In genomic region chr2:170873035-170873692, GRCh38 we compare ENCODE assay signal across 8 cellular contexts. TPM values are rescaled to one million over a fixed set of nuclear protein-coding genes. Genes with fewer than 3 reads are reported as not detected.
DNase-seq lines count a peak whose midpoint lies in the region; ATAC-seq and TF ChIP-seq lines count a peak whose summit lies in the region.

No MANE protein-coding gene starts in this region.

- H4K20me1 ChIP-seq in SU-DHL-6 (ENCODE audit: low read depth, low read length), result no peaks in the 10 kb centered on the region

- H2AFZ ChIP-seq in SU-DHL-6 (ENCODE audit: low read depth, low read length, severe bottlenecking), result peak overlapping the region; percentile 77

- no peaks in the 10 kb centered on the region for H3K79me2 ChIP-seq in SU-DHL-6 (ENCODE audit: insufficient read depth, low read length)

- intact Hi-C loops in left ventricle myocardium inferior (cut with micrococcal nuclease), result no loop called here
- intact Hi-C loops in aorta (cut with DNase I), result loop anchor here in 1 of 2 donors (2.0 to 5.0 kb wide), 3 partner anchors 50 to 551 kb away; no protein-coding TSS in a partner anchor

- WGBS in aorta, 2 donors, result 19 to 24% methylated on average over 13 of the region's 13 CpGs

- TF ChIP-seq CTCF in SU-DHL-6 (IDR thresholded peaks at IDR 0.05; ENCODE audit: insufficient read depth, low read length, poor library complexity, severe bottlenecking), result peak; percentile 94
- peak; percentile 91 for TF ChIP-seq CTCF in left ventricle myocardium inferior (IDR thresholded peaks at IDR 0.05; ENCODE audit: borderline replicate concordance)

- H3K9ac ChIP-seq in SU-DHL-6 (ENCODE audit: low read length), result peak overlapping the region; percentile 3; the same call in 1 of the 2 replicates
- H3K9ac ChIP-seq in adipocyte (ENCODE audit: low read length), result no peak overlapping the region

- ATAC-seq in aorta (ENCODE audit: low FRiP score), result peak; percentile 86

- DNase-seq in GM03348 (ENCODE audit: low spot score), result peak; percentile 89
- peak; percentile 87 for DNase-seq in H7
- DNase-seq in MG63, result peak; percentile 68
- peak; percentile 85 for DNase-seq in adipocyte (ENCODE audit: low read depth)
- DNase-seq in left ventricle myocardium inferior, result peak; percentile 56
- peak; percentile 51 for DNase-seq in putamen (ENCODE audit: low spot score)
- peak; percentile 76 to 89 for DNase-seq in aorta

- no peaks in the 10 kb centered on the region for H3K4me1 ChIP-seq in adipocyte (ENCODE audit: control insufficient read depth, insufficient read depth, low read length)
- H3K4me1 ChIP-seq in left ventricle myocardium inferior, result peaks cover 9% of the 10 kb centered on the region
- no peaks in the 10 kb centered on the region for H3K4me1 ChIP-seq in aorta (ENCODE audit: control insufficient read depth in 1 of 2, insufficient read depth in 2 of 2, low read length in 2 of 2)

- no peaks in the 10 kb centered on the region for H3K9me2 ChIP-seq in SU-DHL-6 (replicated peaks; ENCODE audit: insufficient read depth, low read length)

- H3K4me2 ChIP-seq in SU-DHL-6 (ENCODE audit: low read depth, low read length, poor library complexity, severe bottlenecking), result peak overlapping the region; percentile 26

- H3K4me3 ChIP-seq in H7 (ENCODE audit: insufficient read depth, low read depth, low read length) (no peak overlapping the region), MG63 (peak overlapping the region; percentile 17), SU-DHL-6 (ENCODE audit: insufficient read depth, low read length, poor library complexity, severe bottlenecking) (no peak overlapping the region), adipocyte (ENCODE audit: low read length) (peak overlapping the region; percentile 70), left ventricle myocardium inferior (peak overlapping the region; percentile 45), aorta (ENCODE audit: low read length in 2 of 2) (no peak overlapping the region)

- H3K27ac ChIP-seq in SU-DHL-6 (ENCODE audit: low read depth, low read length) (no peak overlapping the region), left ventricle myocardium inferior (replicated peaks) (no peak overlapping the region), aorta (ENCODE audit: low read depth in 1 of 2, low read length in 2 of 2) (no peak overlapping the region)

- H3K36me3 ChIP-seq in H7 (replicated peaks; ENCODE audit: control insufficient read depth, insufficient read depth, low read length) (no peaks in the 10 kb centered on the region), MG63 (no peaks in the 10 kb centered on the region), SU-DHL-6 (ENCODE audit: low read length) (no peaks in the 10 kb centered on the region), adipocyte (ENCODE audit: control insufficient read depth, insufficient read depth, low read length, severe bottlenecking) (no peaks in the 10 kb centered on the region), left ventricle myocardium inferior (no peaks in the 10 kb centered on the region), aorta (ENCODE audit: control insufficient read depth in 1 of 2, insufficient read depth in 2 of 2, low read length in 1 of 2) (no peaks in the 10 kb centered on the region)

- H3K27me3 ChIP-seq in H7 (ENCODE audit: control insufficient read depth, insufficient read depth, low read length) (no peaks in the 10 kb centered on the region), MG63 (no peaks in the 10 kb centered on the region), SU-DHL-6 (ENCODE audit: low read length) (no peaks in the 10 kb centered on the region), adipocyte (replicated peaks; ENCODE audit: control insufficient read depth, insufficient read depth, low read length) (no peaks in the 10 kb centered on the region), left ventricle myocardium inferior (ENCODE audit: low read depth) (no peaks in the 10 kb centered on the region), aorta (ENCODE audit: control insufficient read depth in 1 of 2, insufficient read depth in 2 of 2, low read length in 1 of 2) (no peaks in the 10 kb centered on the region)

- no peaks in the 10 kb centered on the region for H3F3A ChIP-seq in SU-DHL-6 (ENCODE audit: insufficient read depth)

- H3K9me3 ChIP-seq in MG63 (no peaks in the 10 kb centered on the region), SU-DHL-6 (ENCODE audit: insufficient read depth, low read length) (no peaks in the 10 kb centered on the region), adipocyte (ENCODE audit: control insufficient read depth, low read length) (no peaks in the 10 kb centered on the region), left ventricle myocardium inferior (replicated peaks) (no peaks in the 10 kb centered on the region), aorta (ENCODE audit: control insufficient read depth, low read length) (no peaks in the 10 kb centered on the region)

RNA-seq across cellular contexts. Expression of gene GORASP2, which starts 55.9 kb away (rescaled TPM):
- total RNA-seq in H7 (2014; rRNA removed; shearing (Covaris generic)), result 49.1 and 65.3 TPM in 2 replicates
- 51.6 and 113 TPM in 2 replicates for total RNA-seq in MG63 (2014; rRNA removed; shearing (Covaris generic); ENCODE audit: low replicate concordance)
- total RNA-seq in left ventricle myocardium inferior (61.5 TPM), aorta (10 to 100 TPM; 74.6 to 77.1 TPM)
- 10 to 100 TPM; 34.9 to 38.9 TPM for polyA plus RNA-seq in aorta

RNA-seq across cellular contexts. Expression of gene GAD1, which starts 56.5 kb away (rescaled TPM):
- total RNA-seq in H7 (2014; rRNA removed; shearing (Covaris generic)), result 19.3 and 25.8 TPM in 2 replicates
- 3.2 TPM in 1 of 2 replicates, not detected in the other for total RNA-seq in MG63 (2014; rRNA removed; shearing (Covaris generic); ENCODE audit: low replicate concordance)
- total RNA-seq in left ventricle myocardium inferior (not detected), aorta (1 to 10 TPM; 6.9 to 7.8 TPM)
- 1 to 10 TPM; 1.6 to 2.0 TPM for polyA plus RNA-seq in aorta

Comparison
In these comparisons a context has a peak if more than half of its experiments do, and no peak if none do; other contexts are left out.
1. H3K4me3 ChIP-seq: peak in MG63 (single experiment), adipocyte (single experiment) and left ventricle myocardium inferior (single experiment); none in H7 (single experiment), SU-DHL-6 (single experiment) and aorta (0 of 2).
2. Peak in every context shown above with its lines, with median percentiles within 50 percentile points of each other: DNase-seq.